In the genomic region with DNA sequence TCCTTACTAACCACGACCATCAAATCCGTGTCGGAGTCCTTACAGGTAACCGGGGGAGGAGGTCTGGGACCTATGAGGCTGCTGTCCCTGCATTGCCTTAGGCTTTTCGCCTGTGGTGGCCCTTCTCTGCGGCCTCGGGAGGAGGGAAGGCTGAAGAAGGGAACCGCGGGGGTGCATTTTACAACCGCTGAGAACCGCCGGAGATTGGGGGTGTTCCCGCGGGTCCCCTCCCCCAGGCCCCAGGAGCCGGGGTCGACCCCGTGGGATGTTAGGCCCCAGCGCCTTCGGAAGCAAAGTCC, we compare ENCODE assay signal across 8 cellular contexts. TPM values are rescaled to one million over a fixed set of nuclear protein-coding genes. Genes with fewer than 3 reads are reported as not detected.
A peak's percentile ranks its signal among the peaks of the same experiment; 100 is the strongest.
DNase-seq lines count a peak whose midpoint lies in the region; ATAC-seq, FAIRE-seq and TF ChIP-seq lines count a peak whose summit lies in the region.

No MANE protein-coding gene starts in this region.

- TF ChIP-seq CTCF in pancreas (IDR thresholded peaks at IDR 0.05) = no peak

- peak overlapping the region; percentile 78 to 96 (median 89) for H3K27ac ChIP-seq in pancreas

- intact Hi-C loops in pancreas (cut with DNase I) = no loop called here

- peaks cover 13% of the 10 kb centered on the region for H3K27me3 ChIP-seq in MG63
- no peaks in the 10 kb centered on the region for H3K27me3 ChIP-seq in endocrine pancreas (ENCODE audit: control insufficient read depth, insufficient read depth, low read length)
- no peaks in the 10 kb centered on the region for H3K27me3 ChIP-seq in pancreas

- no peak for TF ChIP-seq POLR2A in GM12891 (IDR thresholded peaks at IDR 0.05; ENCODE audit: low read depth, low read length)

- WGBS in pancreas, 2 donors = 0 to 1% methylated on average over 17 to 19 of the region's 19 CpGs

- H3K36me3 ChIP-seq in ES-I3 (ENCODE audit: insufficient read depth, low read length) (no peaks in the 10 kb centered on the region), MG63 (no peaks in the 10 kb centered on the region), endocrine pancreas (ENCODE audit: control insufficient read depth, insufficient read depth, low read length) (no peaks in the 10 kb centered on the region), pancreas (no peaks in the 10 kb centered on the region)

- DNase-seq in MG63 (no peak), pancreas (no peak), GM12891 (ENCODE audit: insufficient read length, low spot score) (no peak), NCI-H2107 (lab: John Stamatoyannopoulos, UW) (no peak)

- no peak for FAIRE-seq in pancreas (lab: Jason Lieb, UNC)
- FAIRE-seq in GM12891 (lab: Jason Lieb, UNC) = no peak

- peak overlapping the region; percentile 46 for H3K4me3 ChIP-seq in MG63
- no peak overlapping the region for H3K4me3 ChIP-seq in endocrine pancreas (ENCODE audit: control insufficient read depth, insufficient read depth, low read length)
- peak overlapping the region; percentile 86 to 97 (median 92) for H3K4me3 ChIP-seq in pancreas

- peak overlapping the region; percentile 69 for H3K9ac ChIP-seq in ES-I3 (ENCODE audit: low read depth, low read length)
- H3K9ac ChIP-seq in endocrine pancreas (ENCODE audit: control insufficient read depth, insufficient read depth, low read length) = peak overlapping the region; percentile 68

- H3K4me1 ChIP-seq in ES-I3 (ENCODE audit: insufficient read depth, low read length) (no peaks in the 10 kb centered on the region), endocrine pancreas (ENCODE audit: control insufficient read depth, insufficient read depth, low read length) (peaks cover 36% of the 10 kb centered on the region), pancreas (peaks cover 4 to 19% (median 16%) of the 10 kb centered on the region in 3 donors)

- ATAC-seq in pancreas (no peak), HG03097 (IDR thresholded peaks at IDR 0.05; ENCODE audit: low FRiP score, unreplicated experiment) (no peak), GM18502 (IDR thresholded peaks at IDR 0.05; ENCODE audit: poor library complexity, unreplicated experiment) (no peak)

- no peaks in the 10 kb centered on the region for H3K9me3 ChIP-seq in ES-I3 (ENCODE audit: control insufficient read depth, insufficient read depth, low read length)
- H3K9me3 ChIP-seq in MG63 = no peaks in the 10 kb centered on the region
- H3K9me3 ChIP-seq in endocrine pancreas (ENCODE audit: control insufficient read depth, low read length) = no peaks in the 10 kb centered on the region
- no peaks in the 10 kb centered on the region for H3K9me3 ChIP-seq in pancreas

TF ChIP-seq in GM12891, 5 proteins besides CTCF, POLR2A, EP300 and RAD21:
- TF ChIP-seq SPI1 (IDR thresholded peaks at IDR 0.05; ENCODE audit: low read depth, low read length) (no peak), TAF1 (IDR thresholded peaks at IDR 0.05; ENCODE audit: low read depth, low read length) (no peak), POU2F2 (IDR thresholded peaks at IDR 0.05; ENCODE audit: low read depth, low read length) (no peak), PAX5 (IDR thresholded peaks at IDR 0.05; ENCODE audit: insufficient read depth, low read length, severe bottlenecking) (no peak), POLR2AphosphoS5 (IDR thresholded peaks at IDR 0.05; ENCODE audit: low read depth, low read length) (no peak)
TF ChIP-seq in GM12891: peak in this region for 0.

RNA-seq across cellular contexts. Expression of a gene that starts 0.5 kb away (rescaled TPM):
- total RNA-seq in MG63 (2014; rRNA removed; shearing (Covaris generic); ENCODE audit: low replicate concordance) = 0.07 TPM in 1 of 2 replicates, not detected in the other
- 10 to 100 TPM; 21.3 to 47.6 (median 24.4) TPM for total RNA-seq in pancreas
- polyA plus RNA-seq in pancreas = 10 to 100 TPM; 20.3 to 30.4 TPM
- 32.1 TPM for polyA plus RNA-seq in GM12891 (2012; ENCODE audit: low read depth, missing spikeins)

RNA-seq across cellular contexts. Expression of a gene that starts 22.3 kb away (rescaled TPM):
- total RNA-seq in MG63 (2014; rRNA removed; shearing (Covaris generic); ENCODE audit: low replicate concordance) = not detected in 2 replicates
- total RNA-seq in pancreas = 1 to 10 TPM in 4 of 6 donors, under 1 TPM in 1, not detected in 1; 0.43 to 6.6 (median 1.7) TPM
- polyA plus RNA-seq in pancreas = 1 to 10 TPM in 1 of 2 donors, not detected in 1; 1.2 TPM
- 0.12 TPM for polyA plus RNA-seq in GM12891 (2012; ENCODE audit: low read depth, missing spikeins)

Comparison
In these comparisons a context has a peak if more than half of its experiments do, and no peak if none do; other contexts are left out.
1. RNA of a gene that starts 0.5 kb away (total RNA-seq): 21.3 to 47.6 TPM in pancreas; 0.07 TPM in MG63; every median in the first group is over 10 times any median in the second.